In genomic region chr4:124980276-124980752, GRCh38 we compare ENCODE assay signal across 21 cellular contexts.
DNase-seq lines count a peak whose midpoint lies in the region; ATAC-seq and TF ChIP-seq lines count a peak whose summit lies in the region.
"Had no signal": no experiment of that assay in that cellular context is flagged by ENCODE, and none has a peak within 500 bp of the region (broad histone marks: within the 10 kb centered on the region; RNA-seq: fewer than 3 reads in every experiment).

No MANE protein-coding gene starts in this region.

- no peaks in the 10 kb centered on the region for H3K4me1 ChIP-seq in OCI-LY7 (ENCODE audit: insufficient read depth, low read length, poor library complexity, severe bottlenecking)
- H3K4me1 ChIP-seq: right lobe of liver, uterus had no signal

- H2AFZ ChIP-seq in OCI-LY7 (ENCODE audit: low read length) = no peak overlapping the region
- H2AFZ ChIP-seq: hepatocyte had no signal

- H3K27ac ChIP-seq in OCI-LY7 (ENCODE audit: low read depth, low read length, poor library complexity, severe bottlenecking) = no peak overlapping the region
- H3K27ac ChIP-seq: hepatocyte, right lobe of liver, uterus had no signal

- CTCF ChIA-PET in OCI-LY7 (lab: Charles Lee; ENCODE audit: unreplicated experiment) = no interaction called here

- H3K9me2 ChIP-seq in OCI-LY7 (ENCODE audit: insufficient read depth, low read length) = no peaks in the 10 kb centered on the region

- H4K20me1 ChIP-seq in OCI-LY7 (ENCODE audit: insufficient read depth, low read length) = no peaks in the 10 kb centered on the region

- no peak for ATAC-seq in GM19023 (IDR thresholded peaks at IDR 0.05; ENCODE audit: unreplicated experiment)
- no peak for ATAC-seq in HG02588 (IDR thresholded peaks at IDR 0.05; ENCODE audit: unreplicated experiment)
- ATAC-seq in HG03432 (IDR thresholded peaks at IDR 0.05; ENCODE audit: unreplicated experiment) = no peak
- ATAC-seq: activated CD8-positive, alpha-beta T cell treated with anti-CD3 and anti-CD28 coated beads for 36 hours; activated T-cell treated with anti-CD3 and anti-CD28 coated beads, Interleukin-2, amount 50 U/mL, for 4 hours; Panc1; right lobe of liver had no signal

- no peak overlapping the region for H3K4me2 ChIP-seq in OCI-LY7 (ENCODE audit: low read length)
- H3K4me2 ChIP-seq: hepatocyte had no signal

- POLR2A ChIA-PET in OCI-LY7 (lab: Charles Lee) = interaction anchor here (1.1 kb wide), 1 partner anchor 13 kb away, joined by 4 read pairs; no protein-coding TSS in a partner anchor

- H3K4me3 ChIP-seq in fibroblast of villous mesenchyme (ENCODE audit: low read depth, low read length) (no peak overlapping the region), OCI-LY7 (ENCODE audit: low read depth, low read length, poor library complexity, severe bottlenecking) (no peak overlapping the region)
- H3K4me3 ChIP-seq: hepatocyte, right lobe of liver, uterus had no signal

- intact Hi-C loops in OCI-LY7 (cut with micrococcal nuclease; ENCODE audit: unreplicated experiment) = no loop called here

- H3K36me3 ChIP-seq in OCI-LY7 (ENCODE audit: insufficient read depth, low read length) = no peaks in the 10 kb centered on the region
- H3K36me3 ChIP-seq: right lobe of liver, uterus had no signal

- H3K9me3 ChIP-seq in OCI-LY7 (ENCODE audit: low read length) = no peaks in the 10 kb centered on the region
- H3K9me3 ChIP-seq: right lobe of liver, uterus had no signal

- no peaks in the 10 kb centered on the region for H3K79me2 ChIP-seq in OCI-LY7 (ENCODE audit: insufficient read depth, low read depth, low read length)
- H3K79me2 ChIP-seq: hepatocyte had no signal

- peak; percentile 10 for DNase-seq in AG08395 (ENCODE audit: low spot score)
- peak; percentile 8 for DNase-seq in HS-27A (ENCODE audit: low read depth)
- DNase-seq in T1000 (lab: John Stamatoyannopoulos, UW) = peak; percentile 2
- DNase-seq in fibroblast of villous mesenchyme (ENCODE audit: low read depth) = peak; percentile 61
- DNase-seq in OCI-LY7 (ENCODE audit: low spot score) = no peak
- DNase-seq: activated CD8-positive, alpha-beta T cell treated with anti-CD3 and anti-CD28 coated beads for 36 hours; activated T-cell treated with anti-CD3 and anti-CD28 coated beads, Interleukin-2, amount 50 U/mL, for 4 hours; CD4-positive, alpha-beta T cell; DMS79 treated with DMSO at 0.1 percent for 48 hours; kidney glomerular epithelial cell; MV-4-11; NCI-H2081; NCI-H69; right lobe of liver; stimulated activated CD4-positive, alpha-beta T cell treated with anti-CD3 and anti-CD28 coated beads, Interleukin-1b, Interleukin-23, amount 100 ng/mL, for 48 hours; uterus had no signal

- TF ChIP-seq CTCF in fibroblast of villous mesenchyme (IDR thresholded peaks at IDR 0.05; ENCODE audit: insufficient read depth, low read depth, low read length) (no peak), OCI-LY7 (conservative IDR thresholded peaks at IDR 0.05; ENCODE audit: low read length) (no peak)

- no TSS peak for BruUV-seq in OCI-LY7 (replicated peaks; lab: Mats Ljungman, UMichigan)
